ENCODE assay signal across 8 cellular contexts in genomic region chr14:55028066-55028465, GRCh38.
A peak's percentile ranks its signal among the peaks of the same experiment; 100 is the strongest.
DNase-seq lines count a peak whose midpoint lies in the region; ATAC-seq, FAIRE-seq and TF ChIP-seq lines count a peak whose summit lies in the region.

No MANE protein-coding gene starts in this region.

- TF ChIP-seq CTCF in VCaP (conservative IDR thresholded peaks at IDR 0.05) = no peak

- FAIRE-seq in HTR-8/SVneo (lab: Jason Lieb, UNC) = no peak

- no peaks in the 10 kb centered on the region for H3K9me3 ChIP-seq in iPS-15b (ENCODE audit: control insufficient read depth, insufficient read depth, low read length)
- H3K9me3 ChIP-seq in stomach smooth muscle (ENCODE audit: control insufficient read depth in 2 of 2, low read length in 2 of 2) = no peaks in the 10 kb centered on the region

- ATAC-seq in HG02884 (IDR thresholded peaks at IDR 0.05; ENCODE audit: unreplicated experiment) = no peak

- H3K4me1 ChIP-seq in iPS-15b (ENCODE audit: control insufficient read depth, insufficient read depth, low read length) = peaks cover 14% of the 10 kb centered on the region
- H3K4me1 ChIP-seq in stomach smooth muscle (ENCODE audit: control insufficient read depth, insufficient read depth, low read length) = peaks cover 12% of the 10 kb centered on the region

- peak overlapping the region; percentile 95 for H3K4me3 ChIP-seq in iPS-15b (ENCODE audit: low read depth, low read length)
- peak overlapping the region; percentile 90 to 92 for H3K4me3 ChIP-seq in stomach smooth muscle (ENCODE audit: low read length in 2 of 2)

- DNase-seq in NCI-H748 (lab: John Stamatoyannopoulos, UW; ENCODE audit: unreplicated experiment) = peak; percentile 30
- no peak for DNase-seq in NCI-H748 treated with DMSO at 0.1 percent for 48 hours (lab: John Stamatoyannopoulos, UW)
- DNase-seq in NOMO-1 treated with dmso at 0.1 percent for 144 hours (lab: John Stamatoyannopoulos, UW; ENCODE audit: unreplicated experiment) = no peak
- no peak for DNase-seq in HTR-8/SVneo (ENCODE audit: insufficient read length, low spot score)

- H3K27me3 ChIP-seq in iPS-15b (ENCODE audit: control insufficient read depth, insufficient read depth, low read length) (no peaks in the 10 kb centered on the region), stomach smooth muscle (ENCODE audit: control insufficient read depth in 1 of 2, insufficient read depth in 2 of 2, low read length in 2 of 2) (no peaks in the 10 kb centered on the region)

- no peaks in the 10 kb centered on the region for H3K36me3 ChIP-seq in iPS-15b (ENCODE audit: control insufficient read depth, insufficient read depth, low read length)
- no peaks in the 10 kb centered on the region for H3K36me3 ChIP-seq in stomach smooth muscle (ENCODE audit: control insufficient read depth in 2 of 2, insufficient read depth in 2 of 2, low read length in 2 of 2)

- H3K27ac ChIP-seq in VCaP = peak overlapping the region; percentile 74
- H3K27ac ChIP-seq in stomach smooth muscle (ENCODE audit: low read length) = no peak overlapping the region

- peak overlapping the region; percentile 80 for H3K9ac ChIP-seq in iPS-15b (ENCODE audit: low read depth, low read length)
- peak overlapping the region in 1 of 2 donors; percentile 87 for H3K9ac ChIP-seq in stomach smooth muscle (ENCODE audit: low read length in 2 of 2)
